In the genomic region with DNA sequence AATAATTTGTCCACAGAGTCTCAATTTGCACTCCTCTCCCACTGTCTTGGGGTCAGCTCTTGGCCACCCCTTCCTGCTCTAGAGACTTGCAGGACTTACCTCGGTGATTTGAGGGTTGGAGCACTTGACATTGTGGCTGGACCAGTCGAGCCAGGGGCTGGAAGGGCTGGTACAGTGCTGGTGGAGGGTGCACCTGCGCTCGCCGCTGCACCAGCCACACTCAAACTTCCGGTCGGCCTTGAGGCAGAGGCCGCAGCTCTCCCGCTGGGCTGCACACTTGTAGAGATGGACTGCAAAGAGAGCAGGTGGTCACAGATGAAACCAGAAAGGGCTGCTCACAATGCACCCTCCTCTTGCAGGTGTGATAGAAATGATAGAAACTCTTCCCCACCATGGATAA, we compare ENCODE assay signal across 23 cellular contexts.
"Had no signal": no experiment of that assay in that cellular context is flagged by ENCODE, and none has a peak within 500 bp of the region (broad histone marks: within the 10 kb centered on the region; RNA-seq: fewer than 3 reads in every experiment).

No MANE protein-coding gene starts in this region.

- H3K27me3 Mint-ChIP-seq: stimulated activated naive CD8-positive, alpha-beta T cell treated with anti-CD3 and anti-CD28 coated beads, Interleukin-15, Interleukin-2, amounts not matched to agents 100 ng/mL and 50 ng/mL, for 24 hours had no signal

- H3K4me3 Mint-ChIP-seq: immature natural killer cell; natural killer cell; stimulated activated naive B cell treated with anti-CD40 and anti-IgM and Interleukin-4, amounts not matched to agents 10 μg/mL and 1 μg/mL and 100 μg/mL, for 72 hours; stimulated activated naive CD8-positive, alpha-beta T cell treated with anti-CD3 and anti-CD28 coated beads, Interleukin-15, Interleukin-2, amounts not matched to agents 100 ng/mL and 50 ng/mL, for 24 hours had no signal

- H3K4me1 ChIP-seq: right lobe of liver, upper lobe of right lung, vagina had no signal

- DNase-seq: effector CD4-positive, alpha-beta T cell; foreskin fibroblast; gastrocnemius medialis; heart right ventricle; immature natural killer cell; left ventricle myocardium superior; lower lobe of right lung; natural killer cell; ovary; retina; right lobe of liver; small intestine; stimulated activated CD4-positive, alpha-beta T cell treated with anti-CD3 and anti-CD28 coated beads, Interleukin-15, amount 100 ng/mL, for 24 hours; stimulated activated CD4-positive, alpha-beta T cell treated with anti-CD3 and anti-CD28 coated beads, Interleukin-2, amount 100 ng/mL, for 48 hours; stimulated activated naive B cell treated with anti-CD40 and anti-IgM and Interleukin-4, amounts not matched to agents 10 μg/mL and 1 μg/mL and 100 μg/mL, for 72 hours; upper lobe of right lung had no signal

- H3K9me3 ChIP-seq: gastrocnemius medialis, heart right ventricle, lower lobe of right lung, ovary, right lobe of liver, thoracic aorta, tibial nerve, upper lobe of right lung, vagina had no signal

- H3K27ac Mint-ChIP-seq: immature natural killer cell; natural killer cell; stimulated activated naive B cell treated with anti-CD40 and anti-IgM and Interleukin-4, amounts not matched to agents 10 μg/mL and 1 μg/mL and 100 μg/mL, for 72 hours; stimulated activated naive CD8-positive, alpha-beta T cell treated with anti-CD3 and anti-CD28 coated beads, Interleukin-15, Interleukin-2, amounts not matched to agents 100 ng/mL and 50 ng/mL, for 24 hours had no signal

- H3K4me3 ChIP-seq: dorsolateral prefrontal cortex, gastrocnemius medialis, heart right ventricle, lower lobe of right lung, ovary, right lobe of liver, thoracic aorta, tibial nerve, upper lobe of right lung, vagina had no signal

- H3K27ac ChIP-seq: epithelial cell of prostate, gastrocnemius medialis, lower lobe of right lung, ovary, right lobe of liver, thoracic aorta, tibial nerve, upper lobe of right lung, vagina had no signal

- ATAC-seq: esophagus mucosa; gastrocnemius medialis; heart right ventricle; left ventricle myocardium superior; lower lobe of right lung; natural killer cell; right lobe of liver; stimulated activated naive B cell treated with anti-CD40 and anti-IgM and Interleukin-4, amounts not matched to agents 10 μg/mL and 1 μg/mL and 100 μg/mL, for 72 hours; upper lobe of right lung had no signal

- H3K9me3 Mint-ChIP-seq: immature natural killer cell; natural killer cell; stimulated activated naive B cell treated with anti-CD40 and anti-IgM and Interleukin-4, amounts not matched to agents 10 μg/mL and 1 μg/mL and 100 μg/mL, for 72 hours; stimulated activated naive CD8-positive, alpha-beta T cell treated with anti-CD3 and anti-CD28 coated beads, Interleukin-15, Interleukin-2, amounts not matched to agents 100 ng/mL and 50 ng/mL, for 24 hours had no signal

- H3K27me3 ChIP-seq: dorsolateral prefrontal cortex, gastrocnemius medialis, heart right ventricle, ovary, right lobe of liver, tibial nerve, upper lobe of right lung, vagina had no signal

- H3K36me3 Mint-ChIP-seq: immature natural killer cell; natural killer cell; stimulated activated naive B cell treated with anti-CD40 and anti-IgM and Interleukin-4, amounts not matched to agents 10 μg/mL and 1 μg/mL and 100 μg/mL, for 72 hours had no signal

- H3K4me1 Mint-ChIP-seq: immature natural killer cell; natural killer cell; stimulated activated naive B cell treated with anti-CD40 and anti-IgM and Interleukin-4, amounts not matched to agents 10 μg/mL and 1 μg/mL and 100 μg/mL, for 72 hours had no signal
